ENCODE assay signal across 8 cellular contexts in the genomic region with DNA sequence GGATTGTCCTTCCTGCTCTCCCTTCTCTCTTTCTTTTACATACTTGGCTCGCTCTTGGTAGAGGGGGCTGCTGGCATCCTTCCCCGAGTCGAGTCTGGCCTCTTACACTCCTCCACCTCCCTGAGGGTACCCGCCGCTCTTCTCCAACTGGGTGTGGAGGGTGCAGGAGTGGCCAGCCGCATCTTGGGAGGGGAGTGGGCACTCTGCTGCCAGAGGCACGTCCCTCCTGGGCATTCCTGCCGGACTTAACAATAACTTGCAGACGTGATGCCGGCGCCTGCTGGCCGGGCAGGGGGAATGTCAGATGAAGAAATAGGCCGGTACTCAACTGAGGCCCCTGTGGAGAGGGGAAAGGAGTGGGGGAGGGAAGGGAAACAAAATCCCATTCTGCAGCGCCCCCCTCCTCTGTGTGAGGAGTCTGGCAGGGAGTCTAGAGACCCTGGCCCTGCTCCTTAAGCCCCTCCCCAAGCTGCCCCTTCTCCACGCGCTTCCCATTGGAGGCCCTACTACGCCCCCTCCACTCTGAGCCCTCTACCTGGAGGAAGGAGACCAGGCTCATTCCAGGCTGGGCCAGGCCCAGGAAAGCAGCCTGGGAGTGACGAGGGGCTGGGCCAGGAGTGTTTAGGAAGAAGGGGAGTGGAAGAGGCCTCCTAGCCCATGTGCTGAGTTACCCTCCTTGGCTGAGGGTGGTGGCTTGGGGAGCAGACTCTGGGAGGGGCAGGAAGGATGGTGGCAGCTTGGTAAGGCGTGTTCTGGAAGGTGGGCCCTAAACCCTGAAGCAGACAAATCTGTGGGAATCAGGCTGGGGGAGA. TPM values are rescaled to one million over a fixed set of nuclear protein-coding genes. Genes with fewer than 3 reads are reported as not detected.
A peak's percentile ranks its signal among the peaks of the same experiment; 100 is the strongest.
DNase-seq lines count a peak whose midpoint lies in the region; ATAC-seq and TF ChIP-seq lines count a peak whose summit lies in the region.

No MANE protein-coding gene starts in this region.

- TF ChIP-seq POLR2A in prostate gland (IDR thresholded peaks at IDR 0.05): peak; percentile 14

- H3K36me3 Mint-ChIP-seq in CD4-positive, alpha-beta T cell (ENCODE audit: low read depth): peaks cover 39% of the 10 kb centered on the region
- H3K36me3 Mint-ChIP-seq in activated naive CD8-positive, alpha-beta T cell: peaks cover 2% of the 10 kb centered on the region

- peak overlapping the region; percentile 81 for H3K27ac Mint-ChIP-seq in CD4-positive, alpha-beta T cell
- H3K27ac Mint-ChIP-seq in activated naive CD8-positive, alpha-beta T cell: peak overlapping the region; percentile 88

- H3K4me1 ChIP-seq in HUES6 (ENCODE audit: control insufficient read depth, insufficient read depth, low read length): peaks cover 34% of the 10 kb centered on the region
- H3K4me1 ChIP-seq in heart right ventricle: peaks cover 17 to 71% (median 54%) of the 10 kb centered on the region in 9 donors
- peaks cover 3% of the 10 kb centered on the region for H3K4me1 ChIP-seq in prostate gland (replicated peaks)

- CTCF ChIA-PET in CD4-positive, alpha-beta T cell (lab: Charles Lee): interaction anchor here (1.0 to 4.6 kb wide), 3 partner anchors 24 to 74 kb away, joined by 3 to 69 read pairs (median 3); no protein-coding TSS in a partner anchor

- POLR2A ChIA-PET in CD4-positive, alpha-beta T cell (lab: Charles Lee): interaction anchor here (0.6 to 6.0 kb wide), 11 partner anchors 10 to 136 kb away, joined by 3 to 114 read pairs (median 11); partner anchors contain the start of gene LAX1

- H3K36me3 ChIP-seq in HUES6 (ENCODE audit: control insufficient read depth, insufficient read depth, low read length) (no peaks in the 10 kb centered on the region), heart right ventricle (peaks cover 0 to 18% (median 0%) of the 10 kb centered on the region in 9 donors), prostate gland (no peaks in the 10 kb centered on the region)

- H3K9me3 ChIP-seq in CD4-positive, alpha-beta T cell (ENCODE audit: control insufficient read depth, low read length): no peaks in the 10 kb centered on the region
- H3K9me3 ChIP-seq in HUES6 (ENCODE audit: control insufficient read depth, insufficient read depth, low read depth, low read length): no peaks in the 10 kb centered on the region
- H3K9me3 ChIP-seq in heart right ventricle: no peaks in the 10 kb centered on the region
- H3K9me3 ChIP-seq in prostate gland: no peaks in the 10 kb centered on the region

- no peak for ATAC-seq in CD4-positive, alpha-beta T cell (ENCODE audit: poor library complexity)
- peak; percentile 1 to 31 (median 12) for ATAC-seq in heart right ventricle
- no peak for ATAC-seq in HG03565 (IDR thresholded peaks at IDR 0.05; ENCODE audit: unreplicated experiment)

- peak in 1 of 10 experiments; percentile 35 for DNase-seq in CD4-positive, alpha-beta T cell
- peak; percentile 29 to 37 for DNase-seq in heart right ventricle
- no peak for DNase-seq in prostate gland (ENCODE audit: low spot score)
- no peak for DNase-seq in NCI-H2029 treated with DMSO at 0.1 percent for 48 hours (lab: John Stamatoyannopoulos, UW)
- DNase-seq in MV-4-11 (lab: John Stamatoyannopoulos, UW): no peak

- H3K9me3 Mint-ChIP-seq in CD4-positive, alpha-beta T cell: no peaks in the 10 kb centered on the region
- no peaks in the 10 kb centered on the region for H3K9me3 Mint-ChIP-seq in activated naive CD8-positive, alpha-beta T cell (ENCODE audit: low read depth)

- 1 to 2% methylated on average over 19 of the region's 19 CpGs for WGBS in heart right ventricle, 2 donors
- WGBS in prostate gland: 4% methylated on average over 19 of the region's 19 CpGs

- H3K4me1 Mint-ChIP-seq in CD4-positive, alpha-beta T cell (ENCODE audit: low read depth): peaks cover 65% of the 10 kb centered on the region
- H3K4me1 Mint-ChIP-seq in activated naive CD8-positive, alpha-beta T cell (ENCODE audit: low read depth): peaks cover 60% of the 10 kb centered on the region

- no peaks in the 10 kb centered on the region for H3K27me3 ChIP-seq in CD4-positive, alpha-beta T cell (ENCODE audit: control insufficient read depth, insufficient read depth, low read length)
- H3K27me3 ChIP-seq in HUES6 (ENCODE audit: control insufficient read depth, insufficient read depth, low read length) (peaks cover 17% of the 10 kb centered on the region; the same call in 1 of the 2 replicates), heart right ventricle (no peaks in the 10 kb centered on the region), prostate gland (replicated peaks; ENCODE audit: insufficient read depth) (no peaks in the 10 kb centered on the region)

- H3K27me3 Mint-ChIP-seq in CD4-positive, alpha-beta T cell: no peaks in the 10 kb centered on the region
- H3K27me3 Mint-ChIP-seq in activated naive CD8-positive, alpha-beta T cell: no peaks in the 10 kb centered on the region

- peak overlapping the region; percentile 89 for H3K4me3 ChIP-seq in HUES6 (ENCODE audit: low read depth, low read length)
- H3K4me3 ChIP-seq in heart right ventricle: peak overlapping the region; percentile 64 to 88 (median 80)
- peak overlapping the region; percentile 33 to 40 for H3K4me3 ChIP-seq in prostate gland

- no peak for TF ChIP-seq CTCF in CD4-positive, alpha-beta T cell (IDR thresholded peaks at IDR 0.05)
- TF ChIP-seq CTCF in heart right ventricle (IDR thresholded peaks at IDR 0.05) (peak in 6 of 9 donors; percentile 6 to 33 (median 8)), prostate gland (IDR thresholded peaks at IDR 0.05) (no peak)

- H3K4me3 Mint-ChIP-seq in CD4-positive, alpha-beta T cell: peak overlapping the region; percentile 77
- H3K4me3 Mint-ChIP-seq in activated naive CD8-positive, alpha-beta T cell: peak overlapping the region; percentile 86

- intact Hi-C loops in CD4-positive, alpha-beta T cell (cut with DNase I, micrococcal nuclease): loop anchor here (2.0 to 10.0 kb wide), 9 partner anchors 20 to 499 kb away; partner anchors contain the start of genes LAX1 (in 2 of the 2) and SNRPE (in 1 of the 2)
- intact Hi-C loops in heart right ventricle (cut with DNase I) (loop anchor here in 9 of 10 donors (2.0 to 10.0 kb wide), 10 partner anchors 44 to 294 kb away; partner anchors contain the start of genes ZBED6 (in 2 of the 9) and ZC3H11A (in 2 of the 9)), prostate gland (cut with DNase I) (loop anchor here (2.0 to 5.0 kb wide), 3 partner anchors 44 to 121 kb away; no protein-coding TSS in a partner anchor)

- peak overlapping the region; percentile 86 for H3K27ac ChIP-seq in CD4-positive, alpha-beta T cell (ENCODE audit: low read depth, low read length)
- H3K27ac ChIP-seq in HUES6 (ENCODE audit: low read depth, low read length) (no peak overlapping the region), heart right ventricle (peak overlapping the region; percentile 63 to 97 (median 89)), prostate gland (peak overlapping the region; percentile 73 to 75)

- peak overlapping the region; percentile 82 for H3K9ac ChIP-seq in HUES6 (ENCODE audit: low read length)

RNA-seq across cellular contexts. Expression of gene ATP2B4, which starts 1.8 kb away (rescaled TPM):
- 10 to 100 TPM; 23.6 to 23.7 TPM for total RNA-seq in CD4-positive, alpha-beta T cell
- total RNA-seq in heart right ventricle: 100 to 1,000 TPM in 8 of 10 donors, 10 to 100 TPM in 2; 85.2 to 224 (median 125) TPM
- 10 to 100 TPM; 64.2 to 85.6 TPM for polyA plus RNA-seq in heart right ventricle
- 100 to 1,000 TPM in 1 of 2 donors, 10 to 100 TPM in 1; 31.7 to 127 TPM for total RNA-seq in prostate gland

Comparison
In these comparisons a context has a peak if more than half of its experiments do, and no peak if none do; other contexts are left out.
1. ATAC-seq: peak in heart right ventricle (8 of 8); none in CD4-positive, alpha-beta T cell (single experiment) and HG03565 (single experiment).
2. DNase-seq: peak in heart right ventricle (2 of 2); none in prostate gland (single experiment), NCI-H2029 treated with DMSO at 0.1 percent for 48 hours (single experiment) and MV-4-11 (single experiment).
3. CTCF ChIP-seq: peak in heart right ventricle (6 of 9); none in CD4-positive, alpha-beta T cell (single experiment) and prostate gland (0 of 4).
4. H3K4me3 ChIP-seq: peak in every context shown above with its lines; median percentile 89 in HUES6; 80 in heart right ventricle; 36 in prostate gland.